Comparison of ENCODE assay signal across 26 cellular contexts in the genomic region with DNA sequence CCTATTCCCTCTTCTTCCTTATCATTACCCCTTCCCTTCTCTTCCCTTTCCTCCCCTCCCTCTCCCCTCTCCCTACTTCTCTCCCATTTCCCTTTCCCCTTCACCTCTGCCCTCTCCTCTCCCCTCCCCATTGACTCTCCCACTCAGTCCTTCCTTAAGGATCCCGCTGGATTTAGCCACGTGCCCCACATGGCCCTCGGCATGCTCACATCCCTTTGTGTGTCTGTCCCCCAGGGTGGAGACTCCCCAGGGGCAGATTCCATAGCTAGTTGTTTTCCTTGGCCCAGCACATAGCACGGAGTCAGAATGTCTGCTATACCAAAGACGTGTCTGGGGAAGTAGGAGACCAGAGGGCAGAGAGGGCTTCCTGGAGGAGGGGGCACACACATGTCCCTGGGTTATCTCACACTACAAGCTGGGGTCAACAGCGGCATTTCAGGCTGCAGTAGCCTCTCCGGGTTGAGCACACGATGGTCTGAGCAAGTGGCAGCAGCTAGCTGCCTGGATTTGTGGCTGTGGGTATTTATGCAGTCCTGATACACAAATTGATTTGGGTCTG.
"Had no signal": no experiment of that assay in that cellular context is flagged by ENCODE, and none has a peak within 500 bp of the region (broad histone marks: within the 10 kb centered on the region; RNA-seq: fewer than 3 reads in every experiment).

No MANE protein-coding gene starts in this region.

- H3K36me3 ChIP-seq: left lung, lower lobe of right lung, right atrium auricular region, stomach, thyroid gland, transverse colon, uterus had no signal

- H3K9me3 ChIP-seq: psoas muscle, testis, thyroid gland, transverse colon had no signal

- H3K4me3 ChIP-seq: left lung, lower lobe of right lung, psoas muscle, right atrium auricular region, skin epidermis, stomach, testis, thyroid gland, transverse colon, uterus had no signal

- H3K36me3 Mint-ChIP-seq: immature natural killer cell; naive thymus-derived CD8-positive, alpha-beta T cell had no signal

- H3K4me3 Mint-ChIP-seq: immature natural killer cell; naive thymus-derived CD8-positive, alpha-beta T cell; nephron; neural crest cell; stimulated activated naive B cell treated with anti-CD40 and anti-IgM and Interleukin-4, amounts not matched to agents 10 μg/mL and 1 μg/mL and 100 μg/mL, for 72 hours had no signal

- H3K4me1 Mint-ChIP-seq: immature natural killer cell; naive thymus-derived CD8-positive, alpha-beta T cell; nephron; neural crest cell; stimulated activated naive B cell treated with anti-CD40 and anti-IgM and Interleukin-4, amounts not matched to agents 10 μg/mL and 1 μg/mL and 100 μg/mL, for 72 hours had no signal

- H3K27me3 ChIP-seq: right atrium auricular region, testis, thyroid gland, uterus had no signal

- H3K9ac ChIP-seq: parathyroid adenoma had no signal

- H3K79me2 ChIP-seq: parathyroid adenoma had no signal

- H2AFZ ChIP-seq: parathyroid adenoma had no signal

- H3K9me3 Mint-ChIP-seq: immature natural killer cell had no signal

- DNase-seq: hypothalamus; immature natural killer cell; left cardiac atrium; left lung; lower lobe of right lung; mammary epithelial cell; mesenchymal stem cell; naive thymus-derived CD8-positive, alpha-beta T cell; nucleus accumbens; psoas muscle; stimulated activated CD4-positive, alpha-beta T cell treated with anti-CD3 and anti-CD28 coated beads, Interleukin-12 subunit alpha, Interleukin-12 subunit beta, amount 100 ng/mL, for 4 hours; stimulated activated CD4-positive, alpha-beta T cell treated with anti-CD3 and anti-CD28 coated beads, Interleukin-15, amount 100 ng/mL, for 24 hours; stimulated activated CD4-positive, alpha-beta T cell treated with anti-CD3 and anti-CD28 coated beads, Interleukin-2, amount 100 ng/mL, for 24 hours; stimulated activated CD4-positive, alpha-beta T cell treated with anti-CD3 and anti-CD28 coated beads, Interleukin-4, amount 100 ng/mL, for 1 hour; stimulated activated naive B cell treated with anti-CD40 and anti-IgM and Interleukin-4, amounts not matched to agents 10 μg/mL and 1 μg/mL and 100 μg/mL, for 72 hours; stimulated activated naive CD8-positive, alpha-beta T cell treated with anti-CD3 and anti-CD28 coated beads, Interleukin-15, Interleukin-2, amounts not matched to agents 100 U/mL and 50 U/mL, for 24 hours; stomach; testis; thyroid gland; transverse colon; uterus had no signal

- H3K27ac ChIP-seq: left lung, lower lobe of right lung, parathyroid adenoma, psoas muscle, right atrium auricular region, skin epidermis, stomach, testis, thyroid gland, transverse colon, uterus had no signal

- H3K27ac Mint-ChIP-seq: immature natural killer cell; naive thymus-derived CD8-positive, alpha-beta T cell; nephron; stimulated activated naive B cell treated with anti-CD40 and anti-IgM and Interleukin-4, amounts not matched to agents 10 μg/mL and 1 μg/mL and 100 μg/mL, for 72 hours had no signal

- H3K4me1 ChIP-seq: left lung, lower lobe of right lung, parathyroid adenoma, psoas muscle, right atrium auricular region, stomach, testis, thyroid gland, transverse colon, uterus had no signal
